Comparison of ENCODE assay signal across 8 cellular contexts in the genomic region with DNA sequence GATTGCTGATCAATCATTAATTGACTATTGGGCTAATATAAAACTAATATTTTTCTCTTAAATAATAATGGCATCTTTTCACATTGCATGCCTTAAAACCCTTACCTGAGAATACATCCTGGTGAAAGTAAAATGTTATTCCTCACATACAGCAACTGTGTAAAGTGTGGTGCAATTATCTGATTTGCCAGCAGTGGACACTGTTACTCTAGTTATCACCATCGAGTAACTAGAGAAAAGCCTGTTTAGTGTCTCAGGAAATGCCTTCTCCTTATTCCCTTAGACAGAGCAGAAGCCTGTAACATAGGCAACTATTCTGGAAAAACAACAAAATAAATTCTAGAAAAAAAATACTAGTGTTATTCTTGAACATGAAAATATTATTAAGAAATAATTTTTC.
DNase-seq lines count a peak whose midpoint lies in the region; ATAC-seq and TF ChIP-seq lines count a peak whose summit lies in the region.

No MANE protein-coding gene starts in this region.

- no peaks in the 10 kb centered on the region for H3F3A ChIP-seq in SK-N-SH (replicated peaks; ENCODE audit: insufficient read depth)

- DNase-seq in COR-L47 (lab: John Stamatoyannopoulos, UW) (peak; percentile 71), M059J (ENCODE audit: low read depth) (peak; percentile 18), SK-N-SH (peak; percentile 34), cardiac muscle cell (ENCODE audit: low read depth in 1 of 2, low spot score in 1 of 2) (peak; percentile 4 to 66), stomach (no peak), NCI-H226 (no peak)

- H3K9me3 ChIP-seq in SK-N-SH (no peaks in the 10 kb centered on the region), cardiac muscle cell (ENCODE audit: low read depth) (no peaks in the 10 kb centered on the region), stomach (no peaks in the 10 kb centered on the region)

- TF ChIP-seq EP300 in SK-N-SH (IDR thresholded peaks at IDR 0.05; ENCODE audit: borderline replicate concordance in 1 of 2, low read depth in 1 of 2, low read length in 1 of 2) (no peak), stomach (IDR thresholded peaks at IDR 0.05) (no peak)

- no peak overlapping the region for H3K9ac ChIP-seq in SK-N-SH

- H3K36me3 Mint-ChIP-seq in activated T-helper 17 cell treated with anti-CD3 and anti-CD28 coated beads, Interleukin-2, amount 50 U/mL, for 72 hours (ENCODE audit: low read depth): no peaks in the 10 kb centered on the region

- H2AFZ ChIP-seq in SK-N-SH (ENCODE audit: low read depth): no peak overlapping the region

- 3% methylated on average over 1 of the region's 1 CpG for WGBS in SK-N-SH (ENCODE audit: low lambda C conversion rate)
- 0 to 3% (median 0%) methylated on average over 1 of the region's 1 CpG for WGBS in stomach, 5 donors

- peak overlapping the region in 1 of 2 experiments; percentile 42; a peak in 1 of 4 replicates for H3K4me3 ChIP-seq in SK-N-SH (ENCODE audit: low read depth in 2 of 2, low read length in 1 of 2)
- no peak overlapping the region for H3K4me3 ChIP-seq in cardiac muscle cell
- H3K4me3 ChIP-seq in stomach: no peak overlapping the region

- H3K27ac Mint-ChIP-seq in activated T-helper 17 cell treated with anti-CD3 and anti-CD28 coated beads, Interleukin-2, amount 50 U/mL, for 72 hours: no peak overlapping the region

- no peaks in the 10 kb centered on the region for H3K36me3 ChIP-seq in SK-N-SH (replicated peaks in 1 of 2; ENCODE audit: control insufficient read depth in 1 of 2, insufficient read depth in 2 of 2, low read length in 1 of 2)
- H3K36me3 ChIP-seq in cardiac muscle cell: no peaks in the 10 kb centered on the region
- H3K36me3 ChIP-seq in stomach: no peaks in the 10 kb centered on the region

- H3K9me3 Mint-ChIP-seq in activated T-helper 17 cell treated with anti-CD3 and anti-CD28 coated beads, Interleukin-2, amount 50 U/mL, for 72 hours: no peaks in the 10 kb centered on the region

- POLR2A ChIA-PET in SK-N-SH (lab: Yijun Ruan, JAX): interaction anchor here (0.7 to 1.4 kb wide), 4 partner anchors 36 to 614 kb away, joined by 3 to 5 read pairs (median 4); no protein-coding TSS in a partner anchor

- H3K4me1 ChIP-seq in SK-N-SH (ENCODE audit: control insufficient read depth in 1 of 2, insufficient read depth in 2 of 2, low read depth in 1 of 2, low read length in 1 of 2) (peaks cover 0 to 21% of the 10 kb centered on the region in 2 experiments; a peak in 2 of 4 replicates), cardiac muscle cell (ENCODE audit: low read depth) (no peaks in the 10 kb centered on the region), stomach (no peaks in the 10 kb centered on the region)

- H3K27ac ChIP-seq in SK-N-SH (ENCODE audit: low read depth in 2 of 2, low read length in 1 of 2): peak overlapping the region in 1 of 2 experiments; percentile 94; a peak in 2 of 4 replicates
- no peak overlapping the region for H3K27ac ChIP-seq in cardiac muscle cell
- H3K27ac ChIP-seq in stomach: no peak overlapping the region

- peak; percentile 96 for TF ChIP-seq RAD21 in SK-N-SH (IDR thresholded peaks at IDR 0.05; ENCODE audit: low read length)

- H3K27me3 ChIP-seq in SK-N-SH (ENCODE audit: insufficient read depth): no peaks in the 10 kb centered on the region
- H3K27me3 ChIP-seq in cardiac muscle cell: no peaks in the 10 kb centered on the region
- H3K27me3 ChIP-seq in stomach: no peaks in the 10 kb centered on the region

- H3K27me3 Mint-ChIP-seq in activated T-helper 17 cell treated with anti-CD3 and anti-CD28 coated beads, Interleukin-2, amount 50 U/mL, for 72 hours: peaks cover 10% of the 10 kb centered on the region

- no peaks in the 10 kb centered on the region for H3K79me2 ChIP-seq in SK-N-SH (ENCODE audit: insufficient read depth)

- H4K20me1 ChIP-seq in SK-N-SH (ENCODE audit: insufficient read depth): no peaks in the 10 kb centered on the region

- intact Hi-C loops in stomach (cut with DNase I; ENCODE audit: low total_unique reads): loop anchor here (5.0 kb wide), 1 partner anchor 515 kb away; no protein-coding TSS in a partner anchor

- no peak overlapping the region for H3K4me2 ChIP-seq in SK-N-SH

- no peak overlapping the region for H3K4me3 Mint-ChIP-seq in activated T-helper 17 cell treated with anti-CD3 and anti-CD28 coated beads, Interleukin-2, amount 50 U/mL, for 72 hours

- TF ChIP-seq POLR2A in stomach (IDR thresholded peaks at IDR 0.05): no peak

- no peaks in the 10 kb centered on the region for H3K4me1 Mint-ChIP-seq in activated T-helper 17 cell treated with anti-CD3 and anti-CD28 coated beads, Interleukin-2, amount 50 U/mL, for 72 hours

- CTCF ChIA-PET in SK-N-SH (lab: Yijun Ruan, JAX): interaction anchor here (0.7 to 2.1 kb wide), 64 partner anchors 10 to 797 kb away, joined by 3 to 29 read pairs (median 4); no protein-coding TSS in a partner anchor

- H3K9me2 ChIP-seq in SK-N-SH: no peaks in the 10 kb centered on the region

- TF ChIP-seq CTCF in SK-N-SH (IDR thresholded peaks at IDR 0.05): peak; percentile 84
- TF ChIP-seq CTCF in cardiac muscle cell (IDR thresholded peaks at IDR 0.05; ENCODE audit: low read depth, low read length): peak; percentile 19
- TF ChIP-seq CTCF in stomach (IDR thresholded peaks at IDR 0.05): peak in 5 of 7 experiments; percentile 25 to 67 (median 56)

- peak; percentile 74 for ATAC-seq in GM21390 (IDR thresholded peaks at IDR 0.05; ENCODE audit: unreplicated experiment)
- no peak for ATAC-seq in activated T-helper 17 cell treated with anti-CD3 and anti-CD28 coated beads, Interleukin-2, amount 50 U/mL, for 72 hours (replicated peaks)

TF ChIP-seq in SK-N-SH, 30 proteins besides CTCF, POLR2A, EP300 and RAD21:
- TF ChIP-seq, protein P1, sequence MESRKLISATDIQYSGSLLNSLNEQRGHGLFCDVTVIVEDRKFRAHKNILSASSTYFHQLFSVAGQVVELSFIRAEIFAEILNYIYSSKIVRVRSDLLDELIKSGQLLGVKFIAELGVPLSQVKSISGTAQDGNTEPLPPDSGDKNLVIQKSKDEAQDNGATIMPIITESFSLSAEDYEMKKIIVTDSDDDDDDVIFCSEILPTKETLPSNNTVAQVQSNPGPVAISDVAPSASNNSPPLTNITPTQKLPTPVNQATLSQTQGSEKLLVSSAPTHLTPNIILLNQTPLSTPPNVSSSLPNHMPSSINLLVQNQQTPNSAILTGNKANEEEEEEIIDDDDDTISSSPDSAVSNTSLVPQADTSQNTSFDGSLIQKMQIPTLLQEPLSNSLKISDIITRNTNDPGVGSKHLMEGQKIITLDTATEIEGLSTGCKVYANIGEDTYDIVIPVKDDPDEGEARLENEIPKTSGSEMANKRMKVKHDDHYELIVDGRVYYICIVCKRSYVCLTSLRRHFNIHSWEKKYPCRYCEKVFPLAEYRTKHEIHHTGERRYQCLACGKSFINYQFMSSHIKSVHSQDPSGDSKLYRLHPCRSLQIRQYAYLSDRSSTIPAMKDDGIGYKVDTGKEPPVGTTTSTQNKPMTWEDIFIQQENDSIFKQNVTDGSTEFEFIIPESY (IDR thresholded peaks at IDR 0.05; ENCODE audit: borderline replicate concordance, low read depth): no peak
- TF ChIP-seq FOXM1 (IDR thresholded peaks at IDR 0.05; ENCODE audit: low read depth) (no peak), FOXJ3 (CRISPR knock-in tag; IDR thresholded peaks at IDR 0.05) (no peak), SMC3 (IDR thresholded peaks at IDR 0.05; ENCODE audit: low read depth, low read length) (peak; percentile 71), RCOR1 (IDR thresholded peaks at IDR 0.05; ENCODE audit: low read length) (0 out of 2 replicates have a peak, but pooled peaks have one; percentile 12)
- TF ChIP-seq, protein P2, sequence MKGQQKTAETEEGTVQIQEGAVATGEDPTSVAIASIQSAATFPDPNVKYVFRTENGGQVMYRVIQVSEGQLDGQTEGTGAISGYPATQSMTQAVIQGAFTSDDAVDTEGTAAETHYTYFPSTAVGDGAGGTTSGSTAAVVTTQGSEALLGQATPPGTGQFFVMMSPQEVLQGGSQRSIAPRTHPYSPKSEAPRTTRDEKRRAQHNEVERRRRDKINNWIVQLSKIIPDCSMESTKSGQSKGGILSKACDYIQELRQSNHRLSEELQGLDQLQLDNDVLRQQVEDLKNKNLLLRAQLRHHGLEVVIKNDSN (IDR thresholded peaks at IDR 0.05; ENCODE audit: borderline replicate concordance, low read depth): no peak

Comparison
In these comparisons a context has a peak if more than half of its experiments do, and no peak if none do; other contexts are left out.
1. DNase-seq: peak in COR-L47 (single experiment), M059J (single experiment), SK-N-SH (single experiment) and cardiac muscle cell (2 of 2); none in stomach (single experiment) and NCI-H226 (single experiment).
2. CTCF ChIP-seq: peak in every context shown above with its lines; median percentile 84 in SK-N-SH; 56 in stomach; 19 in cardiac muscle cell.